ENCODE assay signal across 20 cellular contexts in the genomic region with DNA sequence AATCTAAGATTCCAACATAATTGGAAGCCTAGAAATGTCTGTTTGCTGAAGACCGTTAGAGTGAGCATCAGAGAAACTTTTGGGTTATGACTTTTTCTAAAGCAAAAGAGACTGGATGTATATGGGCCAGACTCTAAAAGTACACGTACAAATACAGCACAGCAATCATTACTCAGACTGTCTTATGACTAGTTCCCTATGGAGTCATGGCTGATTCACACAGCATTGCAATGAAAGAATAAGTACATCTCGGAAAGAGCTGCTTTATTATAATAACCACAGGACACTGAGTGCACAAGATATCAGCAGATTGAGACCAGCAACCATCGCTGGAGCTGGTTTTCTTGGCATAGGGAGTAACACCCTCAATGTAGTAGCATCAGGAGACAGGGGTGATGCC.
DNase-seq lines count a peak whose midpoint lies in the region; ATAC-seq, FAIRE-seq and TF ChIP-seq lines count a peak whose summit lies in the region.
"Had no signal": no experiment of that assay in that cellular context is flagged by ENCODE, and none has a peak within 500 bp of the region (broad histone marks: within the 10 kb centered on the region; RNA-seq: fewer than 3 reads in every experiment).

No MANE protein-coding gene starts in this region.

- no peak overlapping the region for H3K18ac ChIP-seq in H9 (ENCODE audit: insufficient read length, low read depth, low read length)

- no peak overlapping the region for H2AFZ ChIP-seq in H9 (ENCODE audit: low read length)

- no CpG with 5 or more reads among the region's 4 CpGs for whole genome bisulfite sequencing in H9 (ENCODE audit: extremely low coverage, insufficient read length, low lambda C conversion rate)

- no peak overlapping the region for H3K23ac ChIP-seq in H9 (ENCODE audit: insufficient read length, low read depth, low read length)

- DNase-seq in AG20443 (ENCODE audit: low spot score) (peak; percentile 34), NCI-H226 (peak; percentile 70), bronchial epithelial cell (ENCODE audit: low read depth) (peak; percentile 91), iris pigment epithelial cell (ENCODE audit: low read depth) (peak; percentile 57), WTC11 (ENCODE audit: low spot score) (no peak), dermis blood vessel endothelial cell (no peak), NCI-H345 (lab: John Stamatoyannopoulos, UW) (no peak), H9 (no peak)
- DNase-seq: activated naive CD8-positive, alpha-beta T cell treated with anti-CD3 and anti-CD28 coated beads, Interleukin-2, amount 10 ng/mL, durations not matched to agents 7 days and 5 days; BE2C; midbrain; NCI-H1092 treated with DMSO at 0.1 percent for 48 hours; NCI-H2227 treated with DMSO at 0.1 percent for 48 hours; occipital lobe; stimulated activated CD4-positive, alpha-beta T cell treated with anti-CD3 and anti-CD28 coated beads, Interleukin-12 subunit alpha, Interleukin-12 subunit beta, amount 100 ng/mL, for 4 hours; SW 1271; thyroid gland had no signal

- no peak for TF ChIP-seq CTCF in bronchial epithelial cell (IDR thresholded peaks at IDR 0.05; ENCODE audit: insufficient read depth, low read length, severe bottlenecking)
- no peak for TF ChIP-seq CTCF in WTC11 (IDR thresholded peaks at IDR 0.05)
- no peak for TF ChIP-seq CTCF in H9 (conservative IDR thresholded peaks at IDR 0.05)

- H3K23me2 ChIP-seq in H9 (ENCODE audit: insufficient read length, low read depth, low read length, poor library complexity, severe bottlenecking): no peaks in the 10 kb centered on the region

- H4K5ac ChIP-seq in H9 (ENCODE audit: insufficient read length, low read depth, low read length): no peak overlapping the region

- no peak overlapping the region for H3T11ph ChIP-seq in H9 (ENCODE audit: low read length)

- H3K79me2 ChIP-seq in H9 (ENCODE audit: insufficient read depth, low read length): no peaks in the 10 kb centered on the region

- H3K27me3 ChIP-seq in bronchial epithelial cell (ENCODE audit: control insufficient read depth, insufficient read depth, low read length): no peaks in the 10 kb centered on the region
- H3K27me3 ChIP-seq in H9 (ENCODE audit: insufficient read depth, low read length): no peaks in the 10 kb centered on the region
- H3K27me3 ChIP-seq: BE2C, thyroid gland had no signal

- CTCF ChIA-PET in WTC11 (lab: Charles Lee): no interaction called here

- H4K91ac ChIP-seq in H9 (ENCODE audit: insufficient read length, low read depth, low read length): no peak overlapping the region

- no peak overlapping the region for H3K9ac ChIP-seq in H9 (ENCODE audit: extremely low read depth, insufficient read length, low read length)

- no peak overlapping the region for H3K14ac ChIP-seq in H9 (ENCODE audit: insufficient read depth, low read length)

- H3K56ac ChIP-seq in H9 (ENCODE audit: insufficient read length, low read depth, low read length): no peak overlapping the region

- no peaks in the 10 kb centered on the region for H3K36me3 ChIP-seq in bronchial epithelial cell (ENCODE audit: control insufficient read depth, insufficient read depth, low read length)
- H3K36me3 ChIP-seq: BE2C, thyroid gland had no signal

- H2BK120ac ChIP-seq in H9 (ENCODE audit: low read depth, low read length, poor library complexity, severe bottlenecking): no peak overlapping the region

- H3K9me3 Mint-ChIP-seq in WTC11 (peaks cover 34% of the 10 kb centered on the region), H9 (peaks cover 9 to 14% of the 10 kb centered on the region in 2 experiments; a peak in 4 of 5 replicates)

- no peak overlapping the region for H3K4me3 ChIP-seq in bronchial epithelial cell (ENCODE audit: low read depth, low read length)
- H3K4me3 ChIP-seq: thyroid gland had no signal

- H3K79me1 ChIP-seq in H9 (ENCODE audit: insufficient read depth, low read depth, low read length, poor library complexity, severe bottlenecking): no peaks in the 10 kb centered on the region

- H3K4me1 Mint-ChIP-seq in WTC11: peaks cover 6% of the 10 kb centered on the region
- peaks cover under 1 to 5% of the 10 kb centered on the region in 2 experiments for H3K4me1 Mint-ChIP-seq in H9
- H3K4me1 Mint-ChIP-seq: activated naive CD8-positive, alpha-beta T cell treated with anti-CD3 and anti-CD28 coated beads, Interleukin-2, amount 10 ng/mL, durations not matched to agents 7 days and 5 days had no signal

- H2AK5ac ChIP-seq in H9 (ENCODE audit: insufficient read length, low read length): no peak overlapping the region

- H3K4me1 ChIP-seq in H9 (ENCODE audit: insufficient read depth, low read length): no peaks in the 10 kb centered on the region
- H3K4me1 ChIP-seq: BE2C, thyroid gland had no signal

- H3K27me3 Mint-ChIP-seq in WTC11 (ENCODE audit: low read depth) (0 out of 2 replicates have a peak, but pooled peaks cover 2% of the 10 kb centered on the region), H9 (ENCODE audit: low read depth) (no peaks in the 10 kb centered on the region)
- H3K27me3 Mint-ChIP-seq: activated naive CD8-positive, alpha-beta T cell treated with anti-CD3 and anti-CD28 coated beads, Interleukin-2, amount 10 ng/mL, durations not matched to agents 7 days and 5 days; dendritic cell treated with granulocyte-macrophage colony-stimulating factor and Interleukin-4, amounts not matched to agents 40 ng/mL and 50 ng/mL, for 4 days had no signal

- POLR2A ChIA-PET in WTC11 (lab: Charles Lee): no interaction called here

- no peak overlapping the region for H2BK15ac ChIP-seq in H9 (ENCODE audit: low read depth, low read length)

- H4K8ac ChIP-seq in H9 (replicated peaks; ENCODE audit: insufficient read length, low read depth, low read length): no peak overlapping the region

- no peak for FAIRE-seq in bronchial epithelial cell (lab: Jason Lieb, UNC)
- FAIRE-seq: islet of Langerhans had no signal

- no peak overlapping the region for H3K4me3 Mint-ChIP-seq in WTC11
- H3K4me3 Mint-ChIP-seq in H9: no peak overlapping the region
- H3K4me3 Mint-ChIP-seq: activated naive CD8-positive, alpha-beta T cell treated with anti-CD3 and anti-CD28 coated beads, Interleukin-2, amount 10 ng/mL, durations not matched to agents 7 days and 5 days; dendritic cell treated with granulocyte-macrophage colony-stimulating factor and Interleukin-4, amounts not matched to agents 40 ng/mL and 50 ng/mL, for 4 days had no signal

- H2BK12ac ChIP-seq in H9 (ENCODE audit: insufficient read length, low read depth, low read length): no peak overlapping the region

- no peaks in the 10 kb centered on the region for H4K20me1 ChIP-seq in H9 (ENCODE audit: control insufficient read depth, insufficient read depth, insufficient read length)

- H2BK5ac ChIP-seq in H9 (ENCODE audit: insufficient read length, low read length): no peak overlapping the region

- H3K4me2 ChIP-seq in H9 (ENCODE audit: insufficient read depth, insufficient read length, low read length): no peak overlapping the region

- no peak overlapping the region for H3K4ac ChIP-seq in H9 (ENCODE audit: low read depth, low read length)

- H2BK20ac ChIP-seq in H9 (ENCODE audit: low read depth, low read length, poor library complexity, severe bottlenecking): no peak overlapping the region

- H3K27ac Mint-ChIP-seq in WTC11 (no peak overlapping the region), H9 (no peak overlapping the region)
- H3K27ac Mint-ChIP-seq: activated naive CD8-positive, alpha-beta T cell treated with anti-CD3 and anti-CD28 coated beads, Interleukin-2, amount 10 ng/mL, durations not matched to agents 7 days and 5 days; dendritic cell treated with granulocyte-macrophage colony-stimulating factor and Interleukin-4, amounts not matched to agents 40 ng/mL and 50 ng/mL, for 4 days had no signal

- H3K27ac ChIP-seq in H9 (ENCODE audit: insufficient read length, low read depth, low read length): no peak overlapping the region
- H3K27ac ChIP-seq: thyroid gland had no signal

- no peak for ATAC-seq in WTC11
- ATAC-seq: activated CD4-positive, CD25-positive, alpha-beta regulatory T cell treated with anti-CD3 and anti-CD28 coated beads, Interleukin-2, amount 50 U/mL, for 24 hours had no signal

- H3K36me3 Mint-ChIP-seq in WTC11 (peaks cover 18% of the 10 kb centered on the region), H9 (ENCODE audit: insufficient read depth in 1 of 3, low read depth in 3 of 3) (peaks cover 7 to 16% (median 10%) of the 10 kb centered on the region in 3 experiments; a peak in 6 of 7 replicates)
- H3K36me3 Mint-ChIP-seq: activated naive CD8-positive, alpha-beta T cell treated with anti-CD3 and anti-CD28 coated beads, Interleukin-2, amount 10 ng/mL, durations not matched to agents 7 days and 5 days had no signal

- no peaks in the 10 kb centered on the region for H3K9me3 ChIP-seq in H9 (ENCODE audit: control insufficient read depth, low read depth, low read length)
- H3K9me3 ChIP-seq: BE2C, thyroid gland had no signal

TF ChIP-seq in WTC11, 78 proteins besides CTCF, POLR2A, EP300 and RAD21 (continues in another document):
- TF ChIP-seq GTF2I (CRISPR knock-in tag; conservative IDR thresholded peaks at IDR 0.05) (no peak), RORB (CRISPR knock-in tag; IDR thresholded peaks at IDR 0.05) (no peak), HMGA2 (CRISPR knock-in tag; IDR thresholded peaks at IDR 0.05) (no peak), SMAD4 (CRISPR knock-in tag; IDR thresholded peaks at IDR 0.05) (no peak), FOXJ3 (CRISPR knock-in tag; IDR thresholded peaks at IDR 0.05; ENCODE audit: borderline replicate concordance) (no peak), CREB1 (CRISPR knock-in tag; IDR thresholded peaks at IDR 0.05) (no peak), IRF1 (CRISPR knock-in tag; IDR thresholded peaks at IDR 0.05) (no peak)
- TF ChIP-seq, protein P1, sequence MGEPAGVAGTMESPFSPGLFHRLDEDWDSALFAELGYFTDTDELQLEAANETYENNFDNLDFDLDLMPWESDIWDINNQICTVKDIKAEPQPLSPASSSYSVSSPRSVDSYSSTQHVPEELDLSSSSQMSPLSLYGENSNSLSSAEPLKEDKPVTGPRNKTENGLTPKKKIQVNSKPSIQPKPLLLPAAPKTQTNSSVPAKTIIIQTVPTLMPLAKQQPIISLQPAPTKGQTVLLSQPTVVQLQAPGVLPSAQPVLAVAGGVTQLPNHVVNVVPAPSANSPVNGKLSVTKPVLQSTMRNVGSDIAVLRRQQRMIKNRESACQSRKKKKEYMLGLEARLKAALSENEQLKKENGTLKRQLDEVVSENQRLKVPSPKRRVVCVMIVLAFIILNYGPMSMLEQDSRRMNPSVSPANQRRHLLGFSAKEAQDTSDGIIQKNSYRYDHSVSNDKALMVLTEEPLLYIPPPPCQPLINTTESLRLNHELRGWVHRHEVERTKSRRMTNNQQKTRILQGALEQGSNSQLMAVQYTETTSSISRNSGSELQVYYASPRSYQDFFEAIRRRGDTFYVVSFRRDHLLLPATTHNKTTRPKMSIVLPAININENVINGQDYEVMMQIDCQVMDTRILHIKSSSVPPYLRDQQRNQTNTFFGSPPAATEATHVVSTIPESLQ (CRISPR knock-in tag; IDR thresholded peaks at IDR 0.05): no peak

Comparison
In these comparisons a context has a peak if more than half of its experiments do, and no peak if none do; other contexts are left out.
1. DNase-seq: peak in AG20443 (single experiment), NCI-H226 (single experiment), bronchial epithelial cell (single experiment) and iris pigment epithelial cell (single experiment); none in WTC11 (single experiment), dermis blood vessel endothelial cell (single experiment), NCI-H345 (single experiment) and H9 (single experiment).